Comparison of ENCODE assay signal across 16 cellular contexts in genomic region chr14:89592961-89593360, GRCh38.
DNase-seq lines count a peak whose midpoint lies in the region; ATAC-seq, FAIRE-seq and TF ChIP-seq lines count a peak whose summit lies in the region.
"Had no signal": no experiment of that assay in that cellular context is flagged by ENCODE, and none has a peak within 500 bp of the region (broad histone marks: within the 10 kb centered on the region; RNA-seq: fewer than 3 reads in every experiment).

No MANE protein-coding gene starts in this region.

- no peak for ATAC-seq in naive thymus-derived CD8-positive, alpha-beta T cell
- no peak for ATAC-seq in HG03378 (IDR thresholded peaks at IDR 0.05; ENCODE audit: unreplicated experiment)
- no peak for ATAC-seq in HG02678 (IDR thresholded peaks at IDR 0.05; ENCODE audit: unreplicated experiment)
- no peak for ATAC-seq in HG03159 (IDR thresholded peaks at IDR 0.05; ENCODE audit: unreplicated experiment)

- no peaks in the 10 kb centered on the region for H3K27me3 Mint-ChIP-seq in activated naive CD4-positive, alpha-beta T cell treated with anti-CD3 and anti-CD28 coated beads, Interleukin-2, amount 50 U/mL, for 24 hours
- no peaks in the 10 kb centered on the region for H3K27me3 Mint-ChIP-seq in activated naive CD4-positive, alpha-beta T cell treated with anti-CD3 and anti-CD28 coated beads, Interleukin-2, amount 10 ng/mL, durations not matched to agents 7 days and 5 days
- no peaks in the 10 kb centered on the region for H3K27me3 Mint-ChIP-seq in naive thymus-derived CD8-positive, alpha-beta T cell
- H3K27me3 Mint-ChIP-seq: CD4-positive, CD25-positive, alpha-beta regulatory T cell had no signal

- peak overlapping the region; percentile 78; the same call in 1 of the 2 replicates for H2AK5ac ChIP-seq in H1 (ENCODE audit: low read depth, low read length)

- H4K20me1 ChIP-seq in H1 (replicated peaks in 1 of 2; ENCODE audit: control insufficient read depth in 1 of 2, insufficient read depth in 2 of 2, low read length in 2 of 2): peaks cover 0 to 2% of the 10 kb centered on the region in 2 experiments
- H4K20me1 ChIP-seq: BLaER1 treated with 17β-estradiol and CSF1 and Interleukin-3, amounts not matched to agents 10 nM and 100 nM had no signal

- no peak overlapping the region for H4K5ac ChIP-seq in H1 (ENCODE audit: insufficient read length, low read depth, low read length)

- POLR2A ChIA-PET in HEK293 (lab: Yijun Ruan, JAX) (no interaction called here), H1 (lab: Charles Lee; ENCODE audit: partially characterized antibody) (no interaction called here)
- POLR2A ChIA-PET in naive thymus-derived CD8-positive, alpha-beta T cell (lab: Charles Lee): no interaction called here

- H3K79me2 ChIP-seq in H1 (ENCODE audit: control insufficient read depth in 1 of 2, insufficient read depth in 2 of 2, low read length in 2 of 2): peaks cover 13 to 93% of the 10 kb centered on the region in 2 experiments

- no peaks in the 10 kb centered on the region for H3K36me3 ChIP-seq in HEK293 (ENCODE audit: control insufficient read depth in 2 of 2, insufficient read depth in 1 of 2, low read length in 2 of 2)
- peaks cover 0 to 12% (median 2%) of the 10 kb centered on the region in 4 experiments; a peak in 2 of 8 replicates for H3K36me3 ChIP-seq in H1 (ENCODE audit: control insufficient read depth in 2 of 4, insufficient read depth in 4 of 4, low read length in 3 of 4)

- H4K8ac ChIP-seq in H1 (ENCODE audit: extremely low read depth, insufficient read depth, low read length): no peak overlapping the region

- no peak for TF ChIP-seq POLR2A in H1 (IDR thresholded peaks at IDR 0.05; ENCODE audit: control extremely low read depth in 1 of 2, low read depth in 2 of 2, low read length in 2 of 2)

- no peak overlapping the region for H3K23ac ChIP-seq in H1 (ENCODE audit: insufficient read length)

- peaks cover 67% of the 10 kb centered on the region for H3K4me1 Mint-ChIP-seq in activated naive CD4-positive, alpha-beta T cell treated with anti-CD3 and anti-CD28 coated beads, Interleukin-2, amount 50 U/mL, for 24 hours
- peaks cover 38% of the 10 kb centered on the region for H3K4me1 Mint-ChIP-seq in activated naive CD4-positive, alpha-beta T cell treated with anti-CD3 and anti-CD28 coated beads, Interleukin-2, amount 10 ng/mL, durations not matched to agents 7 days and 5 days
- H3K4me1 Mint-ChIP-seq in naive thymus-derived CD8-positive, alpha-beta T cell: peaks cover 25 to 58% (median 49%) of the 10 kb centered on the region in 4 donors

- TF ChIP-seq EP300 in H1 (IDR thresholded peaks at IDR 0.05; ENCODE audit: borderline replicate concordance in 1 of 2, low read depth in 2 of 2, low read length in 2 of 2): no peak

- H3K18ac ChIP-seq in H1 (ENCODE audit: extremely low read depth, low read length): no peak overlapping the region

- no peak overlapping the region for H2BK20ac ChIP-seq in H1 (ENCODE audit: low read length)

- no peak overlapping the region for H3K14ac ChIP-seq in H1 (ENCODE audit: insufficient read length)

- H3K4me3 ChIP-seq in HEK293 (ENCODE audit: low read depth, low read length) (no peak overlapping the region), H1 (ENCODE audit: extremely low read depth in 1 of 4, insufficient read depth in 2 of 4, low read depth in 3 of 4, low read length in 4 of 4) (no peak overlapping the region)
- H3K4me3 ChIP-seq: BLaER1 treated with 17β-estradiol and CSF1 and Interleukin-3, amounts not matched to agents 10 nM and 100 nM had no signal

- no peak overlapping the region for H3K9ac ChIP-seq in H1 (replicated peaks in 1 of 4; ENCODE audit: extremely low read depth in 1 of 4, low read depth in 3 of 4, low read length in 3 of 4)
- H3K9ac ChIP-seq: BLaER1 treated with 17β-estradiol and CSF1 and Interleukin-3, amounts not matched to agents 10 nM and 100 nM had no signal

- H3K4me1 ChIP-seq in HEK293 (ENCODE audit: control insufficient read depth, insufficient read depth, low read length): no peaks in the 10 kb centered on the region
- peaks cover 0 to 20% (median 4%) of the 10 kb centered on the region in 4 experiments; a peak in 4 of 7 replicates for H3K4me1 ChIP-seq in H1 (replicated peaks in 1 of 4; ENCODE audit: control insufficient read depth in 3 of 4, insufficient read depth in 4 of 4, low read length in 3 of 4)

- no peak for TF ChIP-seq RAD21 in H1 (IDR thresholded peaks at IDR 0.05 in 1 of 2, conservative IDR thresholded peaks at IDR 0.05 in 1 of 2; ENCODE audit: low read depth in 2 of 2, low read length in 2 of 2)

- H3K4me2 ChIP-seq in H1 (ENCODE audit: insufficient read depth in 1 of 2, low read depth in 2 of 2, low read length in 2 of 2): no peak overlapping the region
- H3K4me2 ChIP-seq: BLaER1 treated with 17β-estradiol and CSF1 and Interleukin-3, amounts not matched to agents 10 nM and 100 nM had no signal

- no peak for FAIRE-seq in H1 (lab: Jason Lieb, UNC)

- H3K4ac ChIP-seq in H1 (replicated peaks; ENCODE audit: insufficient read length, low read depth, low read length): no peak overlapping the region

- no peak overlapping the region for H2BK15ac ChIP-seq in H1 (ENCODE audit: low read length)

- TF ChIP-seq CTCF in HEK293 (tag by site-specific recombination; IDR thresholded peaks at IDR 0.05) (no peak), H1 (IDR thresholded peaks at IDR 0.05; ENCODE audit: control extremely low read depth in 1 of 3, insufficient read depth in 1 of 3, low read depth in 1 of 3, low read length in 3 of 3) (no peak)

- H2AFZ ChIP-seq in H1 (ENCODE audit: low read length): no peak overlapping the region

- H3K9me3 ChIP-seq in HEK293 (ENCODE audit: control insufficient read depth, insufficient read depth, low read depth, low read length) (no peaks in the 10 kb centered on the region), H1 (ENCODE audit: insufficient read depth in 2 of 2, low read depth in 1 of 2, low read length in 1 of 2) (peaks cover 5 to 6% of the 10 kb centered on the region in 2 experiments; a peak in 3 of 4 replicates)

- no peak overlapping the region for H2BK120ac ChIP-seq in H1 (replicated peaks; ENCODE audit: low read depth, low read length)

- H2BK5ac ChIP-seq in H1 (ENCODE audit: low read depth, low read length): no peak overlapping the region

- no peak for DNase-seq in activated naive CD4-positive, alpha-beta T cell treated with anti-CD3 and anti-CD28 coated beads, Interleukin-2, amount 10 ng/mL, durations not matched to agents 7 days and 5 days
- DNase-seq in H1 (ENCODE audit: low read depth in 1 of 2, low spot score in 2 of 2): no peak
- DNase-seq in naive thymus-derived CD8-positive, alpha-beta T cell: no peak
- DNase-seq: AML-193; CD4-positive, CD25-positive, alpha-beta regulatory T cell; DMS53; GF-D8; GOT3; HCEC 1CT had no signal

- H3K79me1 ChIP-seq in H1 (ENCODE audit: low read depth, low read length): 0 out of 2 replicates have a peak, but pooled peaks cover 8% of the 10 kb centered on the region

- peak overlapping the region; percentile 87 for H3K27ac Mint-ChIP-seq in activated naive CD4-positive, alpha-beta T cell treated with anti-CD3 and anti-CD28 coated beads, Interleukin-2, amount 50 U/mL, for 24 hours
- no peak overlapping the region for H3K27ac Mint-ChIP-seq in activated naive CD4-positive, alpha-beta T cell treated with anti-CD3 and anti-CD28 coated beads, Interleukin-2, amount 10 ng/mL, durations not matched to agents 7 days and 5 days
- peak overlapping the region in 7 of 10 donors; percentile 1 to 83 (median 31) for H3K27ac Mint-ChIP-seq in naive thymus-derived CD8-positive, alpha-beta T cell
- H3K27ac Mint-ChIP-seq: CD4-positive, CD25-positive, alpha-beta regulatory T cell had no signal

- H3K9me3 Mint-ChIP-seq in activated naive CD4-positive, alpha-beta T cell treated with anti-CD3 and anti-CD28 coated beads, Interleukin-2, amount 50 U/mL, for 24 hours: peaks cover 39% of the 10 kb centered on the region
- peaks cover 45% of the 10 kb centered on the region for H3K9me3 Mint-ChIP-seq in activated naive CD4-positive, alpha-beta T cell treated with anti-CD3 and anti-CD28 coated beads, Interleukin-2, amount 10 ng/mL, durations not matched to agents 7 days and 5 days
- H3K9me3 Mint-ChIP-seq in naive thymus-derived CD8-positive, alpha-beta T cell: peaks cover 5 to 35% (median 19%) of the 10 kb centered on the region in 9 donors

- H3K27ac ChIP-seq in HEK293 (ENCODE audit: extremely low read depth, low read depth, low read length) (no peak overlapping the region), H1 (ENCODE audit: low read depth, low read length) (no peak overlapping the region)
- H3K27ac ChIP-seq: 22Rv1; BLaER1 treated with 17β-estradiol and CSF1 and Interleukin-3, amounts not matched to agents 10 nM and 100 nM had no signal

- no peak overlapping the region for H3K4me3 Mint-ChIP-seq in activated naive CD4-positive, alpha-beta T cell treated with anti-CD3 and anti-CD28 coated beads, Interleukin-2, amount 50 U/mL, for 24 hours
- no peak overlapping the region for H3K4me3 Mint-ChIP-seq in activated naive CD4-positive, alpha-beta T cell treated with anti-CD3 and anti-CD28 coated beads, Interleukin-2, amount 10 ng/mL, durations not matched to agents 7 days and 5 days
- H3K4me3 Mint-ChIP-seq in naive thymus-derived CD8-positive, alpha-beta T cell: peak overlapping the region in 1 of 10 donors; percentile 24
- H3K4me3 Mint-ChIP-seq: CD4-positive, CD25-positive, alpha-beta regulatory T cell had no signal

- H2BK12ac ChIP-seq in H1 (ENCODE audit: low read depth, low read length): no peak overlapping the region

- H3K27me3 ChIP-seq in H1 (replicated peaks in 1 of 4; ENCODE audit: control insufficient read depth in 3 of 4, extremely low read depth in 1 of 4, insufficient read depth in 3 of 4, low read length in 3 of 4): no peaks in the 10 kb centered on the region
- H3K27me3 ChIP-seq: BLaER1 treated with 17β-estradiol and CSF1 and Interleukin-3, amounts not matched to agents 10 nM and 100 nM had no signal

- no peak overlapping the region for H4K91ac ChIP-seq in H1 (replicated peaks; ENCODE audit: insufficient read length, low read length)

- no peaks in the 10 kb centered on the region; the same call in 1 of the 2 replicates for H3K23me2 ChIP-seq in H1 (ENCODE audit: low read depth, low read length)

- CTCF ChIA-PET in activated naive CD4-positive, alpha-beta T cell treated with anti-CD3 and anti-CD28 coated beads, Interleukin-2, amount 10 ng/mL, durations not matched to agents 7 days and 5 days (lab: Charles Lee): interaction anchor here (1.2 kb wide), 1 partner anchor 125 kb away, joined by 3 read pairs; no protein-coding TSS in a partner anchor
- CTCF ChIA-PET in HEK293 (lab: Yijun Ruan, JAX): no interaction called here
- CTCF ChIA-PET in H1 (lab: Charles Lee; ENCODE audit: partially characterized antibody): no interaction called here

- H3K36me3 Mint-ChIP-seq in activated naive CD4-positive, alpha-beta T cell treated with anti-CD3 and anti-CD28 coated beads, Interleukin-2, amount 50 U/mL, for 24 hours: peaks cover 59% of the 10 kb centered on the region
- H3K36me3 Mint-ChIP-seq in activated naive CD4-positive, alpha-beta T cell treated with anti-CD3 and anti-CD28 coated beads, Interleukin-2, amount 10 ng/mL, durations not matched to agents 7 days and 5 days: peaks cover 69% of the 10 kb centered on the region
- peaks cover 32 to 59% (median 40%) of the 10 kb centered on the region in 3 donors for H3K36me3 Mint-ChIP-seq in naive thymus-derived CD8-positive, alpha-beta T cell

- H3K56ac ChIP-seq in H1 (replicated peaks; ENCODE audit: insufficient read length, low read depth, low read length): no peak overlapping the region
